ENCODE assay signal across 20 cellular contexts in genomic region chr4:86822136-86822535, GRCh38. TPM values are rescaled to one million over a fixed set of nuclear protein-coding genes. Genes with fewer than 3 reads are reported as not detected.
DNase-seq lines count a peak whose midpoint lies in the region; ATAC-seq, FAIRE-seq and TF ChIP-seq lines count a peak whose summit lies in the region.
"Had no signal": no experiment of that assay in that cellular context is flagged by ENCODE, and none has a peak within 500 bp of the region (broad histone marks: within the 10 kb centered on the region; RNA-seq: fewer than 3 reads in every experiment).

No MANE protein-coding gene starts in this region.

- H4K91ac ChIP-seq in IMR-90 (ENCODE audit: insufficient read depth, low read depth, low read length) = peak overlapping the region; percentile 44; the same call in 1 of the 2 replicates

- H2BK20ac ChIP-seq in IMR-90 (ENCODE audit: low read depth, low read length) = peak overlapping the region; percentile 58; the same call in 1 of the 2 replicates

- in situ Hi-C loops in IMR-90 (cut with MboI; ENCODE audit: low sequenced_read_pairs) = no loop called here

- no peaks in the 10 kb centered on the region for H3K36me3 ChIP-seq in IMR-90 (ENCODE audit: control insufficient read depth, insufficient read depth, low read length)
- H3K36me3 ChIP-seq in adipocyte (ENCODE audit: control insufficient read depth, insufficient read depth, low read length, severe bottlenecking) = no peaks in the 10 kb centered on the region
- H3K36me3 ChIP-seq in lower lobe of right lung = no peaks in the 10 kb centered on the region
- H3K36me3 ChIP-seq in kidney (ENCODE audit: control insufficient read depth in 1 of 2, insufficient read depth in 2 of 2, low read length in 2 of 2) = no peaks in the 10 kb centered on the region
- H3K36me3 ChIP-seq: BLaER1, HAP-1 had no signal

- H3K18ac ChIP-seq in IMR-90 (ENCODE audit: low read depth, low read length) = peak overlapping the region; percentile 88; the same call in 1 of the 2 replicates

- H3K79me1 ChIP-seq in IMR-90 (ENCODE audit: low read depth in 1 of 2, low read length in 2 of 2) = no peaks in the 10 kb centered on the region

- H3K27me3 ChIP-seq in IMR-90 (ENCODE audit: control insufficient read depth, insufficient read depth, low read length) = no peaks in the 10 kb centered on the region
- H3K27me3 ChIP-seq in adipocyte (replicated peaks; ENCODE audit: control insufficient read depth, insufficient read depth, low read length) = no peaks in the 10 kb centered on the region
- H3K27me3 ChIP-seq in lower lobe of right lung (ENCODE audit: low read depth) = no peaks in the 10 kb centered on the region
- H3K27me3 ChIP-seq: BLaER1 had no signal

- no peaks in the 10 kb centered on the region for H3K9me1 ChIP-seq in IMR-90 (ENCODE audit: insufficient read depth, low read length)

- no peak for TF ChIP-seq RAD21 in IMR-90 (IDR thresholded peaks at IDR 0.05; ENCODE audit: low read length)

- no TSS peak for BruUV-seq in IMR-90 (replicated peaks; lab: Mats Ljungman, UMichigan)

- H4K8ac ChIP-seq in IMR-90 (ENCODE audit: low read depth in 2 of 2, low read length in 2 of 2) = peak overlapping the region in 1 of 2 experiments; percentile 50; a peak in 2 of 4 replicates

- DNase-seq in EL (peak; percentile 42), IMR-90 (peak; percentile 63), adipocyte (ENCODE audit: low read depth) (peak; percentile 13), lower lobe of right lung (no peak), NCI-H1436 (lab: John Stamatoyannopoulos, UW) (no peak), kidney (no peak)
- DNase-seq: 8988T; AML-193; Caco-2; CD8-positive, alpha-beta memory T cell; DND-41; GOT3 had no signal

- 67% methylated on average over 1 of the region's 2 CpGs; no CpG with 5 or more reads in 1 of the 2 experiments for WGBS in IMR-90 (ENCODE audit: extremely low coverage in 2 of 2, insufficient read length in 1 of 2), 2 experiments

- CTCF ChIA-PET in IMR-90 (lab: Yijun Ruan, JAX) = no interaction called here

- no peak overlapping the region for H3K9ac ChIP-seq in IMR-90 (ENCODE audit: low read depth, low read length)
- H3K9ac ChIP-seq in adipocyte (ENCODE audit: low read length) = no peak overlapping the region
- no peak overlapping the region for H3K9ac ChIP-seq in kidney (ENCODE audit: low read length in 2 of 2)
- H3K9ac ChIP-seq: BLaER1 had no signal

- FAIRE-seq in kidney (lab: Jason Lieb, UNC) = no peak
- FAIRE-seq: GM12878, GM18507 had no signal

- H2BK120ac ChIP-seq in IMR-90 (ENCODE audit: low read depth, low read length) = peak overlapping the region; percentile 50; the same call in 1 of the 2 replicates

- H3K4me1 ChIP-seq in IMR-90 (ENCODE audit: control insufficient read depth, insufficient read depth, low read length) = peaks cover 2% of the 10 kb centered on the region; the same call in 1 of the 2 replicates
- peaks cover 4% of the 10 kb centered on the region for H3K4me1 ChIP-seq in adipocyte (ENCODE audit: control insufficient read depth, insufficient read depth, low read length)
- H3K4me1 ChIP-seq in lower lobe of right lung = no peaks in the 10 kb centered on the region
- H3K4me1 ChIP-seq in kidney (ENCODE audit: control insufficient read depth in 1 of 2, insufficient read depth in 1 of 2, low read depth in 1 of 2, low read length in 2 of 2) = peaks cover 3 to 4% of the 10 kb centered on the region in 2 donors
- H3K4me1 ChIP-seq: BLaER1, HAP-1 had no signal

- no peak overlapping the region for H2AK9ac ChIP-seq in IMR-90 (replicated peaks; ENCODE audit: low read depth, low read length, poor library complexity)

- H3K4me2 ChIP-seq in IMR-90 (ENCODE audit: low read depth, low read length) = no peak overlapping the region
- H3K4me2 ChIP-seq: BLaER1 had no signal

- intact Hi-C loops in IMR-90 (cut with micrococcal nuclease) (no loop called here), lower lobe of right lung (cut with DNase I) (no loop called here), kidney (cut with DNase I) (no loop called here)

- H3K9me3 ChIP-seq in IMR-90 (ENCODE audit: control insufficient read depth, insufficient read depth, low read length) = no peaks in the 10 kb centered on the region
- H3K9me3 ChIP-seq in adipocyte (ENCODE audit: control insufficient read depth, low read length) = no peaks in the 10 kb centered on the region
- H3K9me3 ChIP-seq in lower lobe of right lung = no peaks in the 10 kb centered on the region
- no peaks in the 10 kb centered on the region for H3K9me3 ChIP-seq in kidney (ENCODE audit: control insufficient read depth in 1 of 2, low read length in 2 of 2)
- H3K9me3 ChIP-seq: BLaER1, Caco-2, HAP-1 had no signal

- no peak for TF ChIP-seq CTCF in IMR-90 (conservative IDR thresholded peaks at IDR 0.05; ENCODE audit: low read depth, low read length)
- TF ChIP-seq CTCF in lower lobe of right lung (IDR thresholded peaks at IDR 0.05) = no peak
- TF ChIP-seq CTCF in kidney (IDR thresholded peaks at IDR 0.05; ENCODE audit: borderline replicate concordance, extremely low read depth, insufficient read depth) = no peak

- dilution Hi-C loops in IMR-90 (cut with HindIII; ENCODE audit: low sequenced_read_pairs, unreplicated experiment) = no loop called here

- peak overlapping the region; percentile 69 for H2BK5ac ChIP-seq in IMR-90 (ENCODE audit: low read depth, low read length, poor library complexity, severe bottlenecking)

- no peak overlapping the region for H3K4me3 ChIP-seq in IMR-90 (ENCODE audit: insufficient read depth, low read depth, low read length)
- H3K4me3 ChIP-seq in adipocyte (ENCODE audit: low read length) = no peak overlapping the region
- no peak overlapping the region for H3K4me3 ChIP-seq in lower lobe of right lung
- H3K4me3 ChIP-seq in kidney (ENCODE audit: low read length in 2 of 2) = no peak overlapping the region
- H3K4me3 ChIP-seq: BLaER1, GM12878, HAP-1 had no signal

- peak; percentile 42 for ATAC-seq in IMR-90 (ENCODE audit: low read depth)
- peak; percentile 69 for ATAC-seq in esophagus mucosa
- ATAC-seq in lower lobe of right lung = no peak
- no peak for ATAC-seq in GM19324 (IDR thresholded peaks at IDR 0.05; ENCODE audit: low FRiP score, unreplicated experiment)
- ATAC-seq: GM12878 had no signal

- no peak overlapping the region for H2AFZ ChIP-seq in IMR-90 (replicated peaks; ENCODE audit: low read length, poor library complexity)

- peak overlapping the region; percentile 83 for H3K4ac ChIP-seq in IMR-90 (ENCODE audit: low read depth, low read length)

- no peak for TF ChIP-seq POLR2A in IMR-90 (IDR thresholded peaks at IDR 0.05; ENCODE audit: low read depth, low read length)

- no peak overlapping the region for H3K27ac ChIP-seq in IMR-90 (ENCODE audit: insufficient read depth, low read length)
- no peak overlapping the region for H3K27ac ChIP-seq in lower lobe of right lung
- H3K27ac ChIP-seq in kidney (ENCODE audit: low read depth in 2 of 2, low read length in 2 of 2) = no peak overlapping the region
- H3K27ac ChIP-seq: BLaER1 had no signal

- H4K5ac ChIP-seq in IMR-90 (ENCODE audit: low read depth, low read length) = peak overlapping the region; percentile 63; the same call in 1 of the 2 replicates

- POLR2A ChIA-PET in IMR-90 (lab: Charles Lee; ENCODE audit: unreplicated experiment) = no interaction called here

- no peaks in the 10 kb centered on the region for H4K20me1 ChIP-seq in IMR-90 (ENCODE audit: insufficient read depth, low read length)
- H4K20me1 ChIP-seq: BLaER1 had no signal

- H2BK15ac ChIP-seq in IMR-90 (ENCODE audit: low read depth, low read length) = peak overlapping the region; percentile 83; the same call in 1 of the 3 replicates

- no peak overlapping the region for H3K56ac ChIP-seq in IMR-90 (ENCODE audit: extremely low read depth, insufficient read depth, low read length)

- 0 out of 2 replicates have a peak overlapping the region, but pooled peaks have one; percentile 65 for H3K14ac ChIP-seq in IMR-90 (replicated peaks; ENCODE audit: low read depth, low read length)

- no peak overlapping the region for H2AK5ac ChIP-seq in IMR-90 (ENCODE audit: low read depth, low read length)

- H3K23ac ChIP-seq in IMR-90 (ENCODE audit: low read depth, low read length) = peak overlapping the region; percentile 72; the same call in 1 of the 2 replicates

TF ChIP-seq in IMR-90, 13 proteins besides CTCF, POLR2A, EP300 and RAD21:
- TF ChIP-seq MAFK (IDR thresholded peaks at IDR 0.05; ENCODE audit: low read depth, low read length) (no peak), FOS (IDR thresholded peaks at IDR 0.05; ENCODE audit: low read depth, low read length) (no peak), RFX5 (IDR thresholded peaks at IDR 0.05; ENCODE audit: low read depth, low read length) (no peak), NFE2L2 (IDR thresholded peaks at IDR 0.05; ENCODE audit: low read depth, low read length) (no peak), CHD1 (IDR thresholded peaks at IDR 0.05; ENCODE audit: low read depth, low read length) (no peak), CEBPB (IDR thresholded peaks at IDR 0.05; ENCODE audit: low read depth, low read length) (no peak), ELK1 (IDR thresholded peaks at IDR 0.05; ENCODE audit: borderline replicate concordance, low read depth, low read length) (no peak), SMC3 (IDR thresholded peaks at IDR 0.05; ENCODE audit: low read depth, low read length) (no peak), MXI1 (IDR thresholded peaks at IDR 0.05; ENCODE audit: borderline replicate concordance, low read depth, low read length) (no peak)
- TF ChIP-seq, protein P1, sequence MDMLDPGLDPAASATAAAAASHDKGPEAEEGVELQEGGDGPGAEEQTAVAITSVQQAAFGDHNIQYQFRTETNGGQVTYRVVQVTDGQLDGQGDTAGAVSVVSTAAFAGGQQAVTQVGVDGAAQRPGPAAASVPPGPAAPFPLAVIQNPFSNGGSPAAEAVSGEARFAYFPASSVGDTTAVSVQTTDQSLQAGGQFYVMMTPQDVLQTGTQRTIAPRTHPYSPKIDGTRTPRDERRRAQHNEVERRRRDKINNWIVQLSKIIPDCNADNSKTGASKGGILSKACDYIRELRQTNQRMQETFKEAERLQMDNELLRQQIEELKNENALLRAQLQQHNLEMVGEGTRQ (IDR thresholded peaks at IDR 0.05; ENCODE audit: low read depth, low read length) = no peak

RNA-seq across cellular contexts. Expression of gene SLC10A6, which starts 27.0 kb away (rescaled TPM):
- not detected in 2 replicates for total RNA-seq in IMR-90 (2012; rRNA removed)
- polyA plus RNA-seq in IMR-90 (2012; rRNA removed) = not detected in 2 replicates
- polyA plus RNA-seq in IMR-90 (2012; cell fraction: cytosol; rRNA removed) = not detected in 2 replicates
- 0.06 TPM in 1 of 2 replicates, not detected in the other for polyA plus RNA-seq in IMR-90 (2012; cell fraction: nucleus; rRNA removed; ENCODE audit: low replicate concordance)
- 21.2 TPM for total RNA-seq in esophagus mucosa
- 0.97 TPM for total RNA-seq in lower lobe of right lung
- 1.4 TPM for total RNA-seq in kidney
- polyA plus RNA-seq in kidney (ENCODE audit: insufficient read depth, low read depth, low replicate concordance) = not detected
- total RNA-seq: Caco-2; CD8-positive, alpha-beta memory T cell; G401; GM12878; HT-29 had no signal
- polyA plus RNA-seq: CD8-positive, alpha-beta memory T cell had no signal

Comparison
In these comparisons a context has a peak if more than half of its experiments do, and no peak if none do; other contexts are left out.
1. DNase-seq: peak in EL (single experiment), IMR-90 (single experiment) and adipocyte (single experiment); none in lower lobe of right lung (single experiment), NCI-H1436 (single experiment) and kidney (single experiment).
2. ATAC-seq: peak in IMR-90 (single experiment) and esophagus mucosa (single experiment); none in lower lobe of right lung (0 of 2) and GM19324 (single experiment).